In genomic region chr15:45048784-45049631, GRCh38 we compare ENCODE assay signal across 1 cellular context.
TF ChIP-seq lines count a peak whose summit lies in the region.

No MANE protein-coding gene starts in this region.

TF ChIP-seq in K562, 482 proteins besides CTCF, POLR2A, EP300 and RAD21 (continued from another document and continues in another):
- no peak for TF ChIP-seq E2F6 (IDR thresholded peaks at IDR 0.05; ENCODE audit: borderline replicate concordance in 1 of 2, extremely low read depth in 1 of 2, insufficient read depth in 1 of 2, insufficient read length in 1 of 2, low read depth in 1 of 2, low read length in 1 of 2, poor library complexity in 1 of 2, severe bottlenecking in 1 of 2)
- TF ChIP-seq ETS1 (conservative IDR thresholded peaks at IDR 0.05; ENCODE audit: control insufficient read depth, low read depth, low read length), result peak; percentile 47
- TF ChIP-seq NFXL1 (CRISPR knock-in tag; IDR thresholded peaks at IDR 0.05), result no peak
- no peak for TF ChIP-seq E2F3 (CRISPR knock-in tag; IDR thresholded peaks at IDR 0.05)
- TF ChIP-seq CLOCK (CRISPR knock-in tag; IDR thresholded peaks at IDR 0.05; ENCODE audit: borderline replicate concordance), result no peak
- peak; percentile 63; the same call in 1 of the 2 replicates for TF ChIP-seq TOE1 (IDR thresholded peaks at IDR 0.05; ENCODE audit: borderline replicate concordance)
- TF ChIP-seq TOE1 (CRISPR knock-in tag; IDR thresholded peaks at IDR 0.05; ENCODE audit: borderline replicate concordance, low read depth), result no peak
- no peak for TF ChIP-seq ARID3B (CRISPR knock-in tag; IDR thresholded peaks at IDR 0.05; ENCODE audit: borderline replicate concordance)
- no peak for TF ChIP-seq FOXA1 (IDR thresholded peaks at IDR 0.05; ENCODE audit: borderline replicate concordance)
- TF ChIP-seq ZBTB8A (IDR thresholded peaks at IDR 0.05; ENCODE audit: partially characterized antibody), result no peak
- no peak for TF ChIP-seq ARHGAP35 (IDR thresholded peaks at IDR 0.05; ENCODE audit: partially characterized antibody)
- TF ChIP-seq KLF6 (CRISPR knock-in tag; IDR thresholded peaks at IDR 0.05; ENCODE audit: borderline replicate concordance), result no peak
- no peak for TF ChIP-seq ZC3H8 (IDR thresholded peaks at IDR 0.05)
- no peak for TF ChIP-seq GABPB2 (CRISPR knock-in tag; conservative IDR thresholded peaks at IDR 0.05)
- TF ChIP-seq ZKSCAN1 (IDR thresholded peaks at IDR 0.05; ENCODE audit: low read depth, low read length), result 0 out of 2 replicates have a peak, but pooled peaks have one; percentile 2
- no peak for TF ChIP-seq ZNF24 (IDR thresholded peaks at IDR 0.05)
- TF ChIP-seq NCOR1 (IDR thresholded peaks at IDR 0.05), result peak; percentile 95
- TF ChIP-seq CREB3L1 (IDR thresholded peaks at IDR 0.05; ENCODE audit: borderline replicate concordance, low read depth), result peak; percentile 39; the same call in 1 of the 2 replicates
- TF ChIP-seq SPI1 (IDR thresholded peaks at IDR 0.05; ENCODE audit: borderline replicate concordance, low read depth, low read length), result 0 out of 2 replicates have a peak, but pooled peaks have one; percentile 16
- no peak for TF ChIP-seq MYBL2 (IDR thresholded peaks at IDR 0.05; ENCODE audit: low read depth)
- no peak for TF ChIP-seq MYBL2 (CRISPR knock-in tag; IDR thresholded peaks at IDR 0.05; ENCODE audit: borderline replicate concordance)
- no peak; the same call in 1 of the 2 replicates for TF ChIP-seq ZNF431 (CRISPR knock-in tag; IDR thresholded peaks at IDR 0.05)
- no peak for TF ChIP-seq ZNF740 (CRISPR knock-in tag; IDR thresholded peaks at IDR 0.05)
- no peak for TF ChIP-seq ZNF740 (tag; IDR thresholded peaks at IDR 0.05)
- peak; percentile 57 to 91; a peak in 3 of 4 replicates for TF ChIP-seq RCOR1 (IDR thresholded peaks at IDR 0.05; ENCODE audit: borderline replicate concordance in 1 of 2, low read depth in 2 of 2, low read length in 2 of 2)
- TF ChIP-seq ZNF707 (CRISPR knock-in tag; conservative IDR thresholded peaks at IDR 0.05), result no peak
- TF ChIP-seq ZFX (CRISPR knock-in tag; IDR thresholded peaks at IDR 0.05), result peak; percentile 43; the same call in 1 of the 2 replicates
- TF ChIP-seq ZNF143 (CRISPR knock-in tag; IDR thresholded peaks at IDR 0.05), result no peak
- TF ChIP-seq HBP1 (CRISPR knock-in tag; IDR thresholded peaks at IDR 0.05), result no peak
- no peak for TF ChIP-seq BRD4 (IDR thresholded peaks at IDR 0.05)
- no peak for TF ChIP-seq ZHX1 (conservative IDR thresholded peaks at IDR 0.05; ENCODE audit: low read length)
- no peak for TF ChIP-seq STAT6 (CRISPR knock-in tag; IDR thresholded peaks at IDR 0.05)
- TF ChIP-seq NR3C1 (CRISPR knock-in tag; IDR thresholded peaks at IDR 0.05), result no peak
- TF ChIP-seq KLF10 (CRISPR knock-in tag; IDR thresholded peaks at IDR 0.05), result no peak
- 0 out of 4 replicates have a peak, but pooled peaks of 1 of the 2 experiments have one; percentile 34 for TF ChIP-seq NONO (IDR thresholded peaks at IDR 0.05; ENCODE audit: low read depth in 2 of 2, low read length in 1 of 2)
- TF ChIP-seq TFE3 (CRISPR knock-in tag; IDR thresholded peaks at IDR 0.05), result no peak
- TF ChIP-seq ZNF3 (CRISPR knock-in tag; IDR thresholded peaks at IDR 0.05), result no peak
- TF ChIP-seq FOXJ3 (CRISPR knock-in tag; IDR thresholded peaks at IDR 0.05), result no peak
- TF ChIP-seq ZNF217 (CRISPR knock-in tag; IDR thresholded peaks at IDR 0.05), result no peak
- peak; percentile 94; the same call in 1 of the 2 replicates for TF ChIP-seq ZNF780A (CRISPR knock-in tag; IDR thresholded peaks at IDR 0.05)
- no peak for TF ChIP-seq DDX20 (tag; IDR thresholded peaks at IDR 0.05; ENCODE audit: low read depth)
- no peak for TF ChIP-seq ZNF584 (CRISPR knock-in tag; IDR thresholded peaks at IDR 0.05; ENCODE audit: low read depth)
